In genomic region chr5:97644896-97645295, GRCh38 we compare ENCODE assay signal across 3 cellular contexts.
"Had no signal": no experiment of that assay in that cellular context is flagged by ENCODE, and none has a peak within 500 bp of the region (broad histone marks: within the 10 kb centered on the region; RNA-seq: fewer than 3 reads in every experiment).

No MANE protein-coding gene starts in this region.

- H3K4me3 ChIP-seq: GM12878 had no signal

- DNase-seq: GDM1, GF-D8 had no signal

- ATAC-seq: GM12878 had no signal
